Comparison of ENCODE assay signal across 25 cellular contexts in genomic region chr19:19545128-19545591, GRCh38. TPM values are rescaled to one million over a fixed set of nuclear protein-coding genes. Genes with fewer than 3 reads are reported as not detected.
"Had no signal": no experiment of that assay in that cellular context is flagged by ENCODE, and none has a peak within 500 bp of the region (broad histone marks: within the 10 kb centered on the region; RNA-seq: fewer than 3 reads in every experiment).

No MANE protein-coding gene starts in this region.

- H2AFZ ChIP-seq: parathyroid adenoma had no signal

- H3K27ac Mint-ChIP-seq: naive thymus-derived CD4-positive, alpha-beta T cell; natural killer cell treated with Interleukin-12 subunit alpha and Interleukin-12 subunit beta and Interleukin-15 and Interleukin-18, amount 100 ng/mL, for 72 hours; stimulated activated naive B cell treated with anti-CD40 and anti-IgM and Interleukin-4, amounts not matched to agents 10 μg/mL and 1 μg/mL and 100 μg/mL, for 72 hours had no signal

- H3K36me3 ChIP-seq: heart left ventricle, left lung, lower lobe of right lung, stomach, thoracic aorta, tibial artery, upper lobe of right lung had no signal

- H3K9me3 Mint-ChIP-seq: naive thymus-derived CD4-positive, alpha-beta T cell; natural killer cell treated with Interleukin-12 subunit alpha and Interleukin-12 subunit beta and Interleukin-15 and Interleukin-18, amount 100 ng/mL, for 72 hours; stimulated activated naive B cell treated with anti-CD40 and anti-IgM and Interleukin-4, amounts not matched to agents 10 μg/mL and 1 μg/mL and 100 μg/mL, for 72 hours had no signal

- H3K4me1 ChIP-seq: parathyroid adenoma, upper lobe of right lung had no signal

- H3K36me3 Mint-ChIP-seq: naive thymus-derived CD4-positive, alpha-beta T cell; natural killer cell treated with Interleukin-12 subunit alpha and Interleukin-12 subunit beta and Interleukin-15 and Interleukin-18, amount 100 ng/mL, for 72 hours had no signal

- H3K27me3 Mint-ChIP-seq: natural killer cell treated with Interleukin-12 subunit alpha and Interleukin-12 subunit beta and Interleukin-15 and Interleukin-18, amount 100 ng/mL, for 72 hours had no signal

- ATAC-seq: heart left ventricle; left colon; left lung; lower lobe of right lung; mucosa of descending colon; naive thymus-derived CD4-positive, alpha-beta T cell; natural killer cell treated with Interleukin-12 subunit alpha and Interleukin-12 subunit beta and Interleukin-15 and Interleukin-18, amount 100 ng/mL, for 72 hours; psoas muscle; sciatic nerve; stimulated activated naive B cell treated with anti-CD40 and anti-IgM and Interleukin-4, amounts not matched to agents 10 μg/mL and 1 μg/mL and 100 μg/mL, for 72 hours; stimulated activated naive CD8-positive, alpha-beta T cell treated with anti-CD3 and anti-CD28 coated beads, Interleukin-15, Interleukin-2, amounts not matched to agents 100 U/mL and 50 U/mL, for 24 hours; upper lobe of right lung had no signal

- H3K27ac ChIP-seq: heart left ventricle, left lung, lower lobe of right lung, parathyroid adenoma, psoas muscle, skin epidermis, stomach, thoracic aorta, tibial artery, upper lobe of right lung had no signal

- DNase-seq: heart left ventricle; hypothalamus; left colon; left lung; lower lobe of right lung; midbrain; mucosa of descending colon; naive thymus-derived CD4-positive, alpha-beta T cell; nucleus accumbens; psoas muscle; stimulated activated CD4-positive, alpha-beta T cell treated with anti-CD3 and anti-CD28 coated beads, Interleukin-12 subunit alpha, Interleukin-12 subunit beta, amount 100 ng/mL, for 4 hours; stimulated activated CD4-positive, alpha-beta T cell treated with anti-CD3 and anti-CD28 coated beads, Interleukin-15, amount 100 ng/mL, for 24 hours; stimulated activated CD4-positive, alpha-beta T cell treated with anti-CD3 and anti-CD28 coated beads, Interleukin-2, amount 100 ng/mL, for 24 hours; stimulated activated CD4-positive, alpha-beta T cell treated with anti-CD3 and anti-CD28 coated beads, Interleukin-4, amount 100 ng/mL, for 1 hour; stimulated activated naive B cell treated with anti-CD40 and anti-IgM and Interleukin-4, amounts not matched to agents 10 μg/mL and 1 μg/mL and 100 μg/mL, for 72 hours; stimulated activated naive CD8-positive, alpha-beta T cell treated with anti-CD3 and anti-CD28 coated beads, Interleukin-15, Interleukin-2, amounts not matched to agents 100 U/mL and 50 U/mL, for 24 hours; stomach; tibial artery; trophoblast cell; upper lobe of right lung had no signal

- H3K9me3 ChIP-seq: heart left ventricle, left lung, lower lobe of right lung, mucosa of descending colon, psoas muscle, thoracic aorta, tibial artery, upper lobe of right lung had no signal

- H3K4me3 Mint-ChIP-seq: naive thymus-derived CD4-positive, alpha-beta T cell; natural killer cell treated with Interleukin-12 subunit alpha and Interleukin-12 subunit beta and Interleukin-15 and Interleukin-18, amount 100 ng/mL, for 72 hours; stimulated activated naive B cell treated with anti-CD40 and anti-IgM and Interleukin-4, amounts not matched to agents 10 μg/mL and 1 μg/mL and 100 μg/mL, for 72 hours had no signal

- H3K4me3 ChIP-seq: heart left ventricle, left lung, lower lobe of right lung, mucosa of descending colon, psoas muscle, skin epidermis, stomach, thoracic aorta, tibial artery, upper lobe of right lung had no signal

- H3K79me2 ChIP-seq: parathyroid adenoma had no signal

- H3K9ac ChIP-seq: parathyroid adenoma had no signal

RNA-seq across cellular contexts. Expression of gene CILP2, which starts 7.1 kb away (rescaled TPM):
- total RNA-seq: psoas muscle had no signal
